Comparison of ENCODE assay signal across 24 cellular contexts in the genomic region with DNA sequence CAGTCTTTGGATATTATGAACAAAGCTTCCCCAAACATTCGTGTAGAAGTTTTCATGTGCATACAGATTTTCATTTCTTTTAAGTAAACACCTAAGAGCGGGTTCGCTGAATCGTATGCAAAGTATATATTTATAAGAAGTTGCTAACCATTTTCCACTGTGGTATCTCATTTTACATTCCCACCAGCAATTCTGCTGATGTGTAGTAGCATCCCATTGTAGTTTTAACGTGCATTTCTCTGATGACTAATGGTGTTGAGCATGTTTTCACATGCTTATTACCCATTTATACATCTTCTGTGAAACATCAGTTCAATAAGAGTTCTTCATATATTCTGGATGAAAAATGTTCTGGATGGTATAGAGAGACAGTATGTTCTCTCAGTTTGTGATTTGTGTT.
"Had no signal": no experiment of that assay in that cellular context is flagged by ENCODE, and none has a peak within 500 bp of the region (broad histone marks: within the 10 kb centered on the region; RNA-seq: fewer than 3 reads in every experiment).

No MANE protein-coding gene starts in this region.

- H3K4me3 ChIP-seq: ovary, upper lobe of left lung had no signal

- H3K36me3 ChIP-seq: ovary, upper lobe of left lung had no signal

- DNase-seq: activated CD4-positive, alpha-beta T cell treated with anti-CD3 and anti-CD28 coated beads for 4 hours; activated CD4-positive, alpha-beta T cell treated with anti-CD3 and anti-CD28 coated beads, Interleukin-2, amount 50 U/mL, for 4 hours; activated naive CD4-positive, alpha-beta T cell; activated T-cell treated with anti-CD3 and anti-CD28 coated beads for 4 hours; activated T-cell treated with anti-CD3 and anti-CD28 coated beads, Interleukin-2, amount 50 U/mL, for 72 hours; dermis blood vessel endothelial cell; effector CD4-positive, alpha-beta T cell; head of caudate nucleus; hippocampal formation; kidney; left colon; midbrain; naive thymus-derived CD4-positive, alpha-beta T cell; ovary; small intestine; stimulated activated CD4-positive, alpha-beta T cell treated with anti-CD3 and anti-CD28 coated beads, Interleukin-4, amount 100 ng/mL, for 24 hours; stimulated activated naive CD8-positive, alpha-beta T cell treated with anti-CD3 and anti-CD28 coated beads, Interleukin-15, amount 100 ng/mL, for 72 hours; substantia nigra; T-helper 9 cell; upper lobe of left lung had no signal

- H3K9me3 ChIP-seq: ovary, upper lobe of left lung had no signal

- H3K27me3 ChIP-seq: ovary, upper lobe of left lung had no signal

- H3K4me1 ChIP-seq: upper lobe of left lung had no signal

- ATAC-seq: activated naive CD4-positive, alpha-beta T cell treated with anti-CD3 and anti-CD28 coated beads, Interleukin-2, amount 50 U/mL, for 72 hours; activated T-cell treated with anti-CD3 and anti-CD28 coated beads, Interleukin-2, amount 50 U/mL, for 72 hours; left colon; naive thymus-derived CD4-positive, alpha-beta T cell; sciatic nerve; stimulated activated effector memory CD8-positive, alpha-beta T cell treated with anti-CD3 and anti-CD28 coated beads, Interleukin-12 subunit alpha, Interleukin-12 subunit beta, amount 100 ng/mL, for 72 hours; stimulated activated naive CD8-positive, alpha-beta T cell treated with anti-CD3 and anti-CD28 coated beads, Interleukin-15, amount 100 ng/mL, for 72 hours had no signal

- H3K27ac ChIP-seq: ovary, upper lobe of left lung, VCaP had no signal
